10 cellular contexts compared by ENCODE assay signal in genomic region chr1:224623743-224624333, GRCh38. TPM values are rescaled to one million over a fixed set of nuclear protein-coding genes. Genes with fewer than 3 reads are reported as not detected.
DNase-seq lines count a peak whose midpoint lies in the region; ATAC-seq, FAIRE-seq and TF ChIP-seq lines count a peak whose summit lies in the region.
"Had no signal": no experiment of that assay in that cellular context is flagged by ENCODE, and none has a peak within 500 bp of the region (broad histone marks: within the 10 kb centered on the region; RNA-seq: fewer than 3 reads in every experiment).

No MANE protein-coding gene starts in this region.

- no peak overlapping the region for H3K27ac ChIP-seq in Panc1 (ENCODE audit: low read length)
- H3K27ac ChIP-seq: 22Rv1 had no signal

- H3K9me3 ChIP-seq in Panc1 (ENCODE audit: control insufficient read depth, insufficient read depth, low read depth, low read length) = no peaks in the 10 kb centered on the region
- H3K9me3 ChIP-seq: heart right ventricle had no signal

- H3K36me3 ChIP-seq in Panc1 (ENCODE audit: control insufficient read depth, insufficient read depth, low read length) = no peaks in the 10 kb centered on the region
- H3K36me3 ChIP-seq: heart right ventricle had no signal

- H3K4me1 ChIP-seq in Panc1 (ENCODE audit: control insufficient read depth, insufficient read depth, low read length) = no peaks in the 10 kb centered on the region

- TF ChIP-seq CTCF in Panc1 (IDR thresholded peaks at IDR 0.05) = no peak

- no peak overlapping the region for H3K4me3 ChIP-seq in Panc1 (ENCODE audit: low read depth in 2 of 2, low read length in 2 of 2)
- H3K4me3 ChIP-seq: heart right ventricle had no signal

- intact Hi-C loops in Panc1 (cut with micrococcal nuclease; ENCODE audit: unreplicated experiment) = no loop called here

- FAIRE-seq in urothelium cell line (lab: Jason Lieb, UNC) = peak; percentile 79

- in situ Hi-C loops in Panc1 (cut with HindIII; ENCODE audit: low pct_unique_long_range_greater_than_20kb, low sequenced_read_pairs) = no loop called here

- H3K27me3 ChIP-seq in Panc1 (ENCODE audit: control insufficient read depth, insufficient read depth, low read length) = peaks cover 3% of the 10 kb centered on the region

- CTCF ChIA-PET in Panc1 (lab: Charles Lee) = no interaction called here

- ATAC-seq in HG02981 (IDR thresholded peaks at IDR 0.05; ENCODE audit: unreplicated experiment) (peak; percentile 99), Panc1 (no peak)

- peak; percentile 16 for DNase-seq in NCI-H1105 treated with DMSO at 0.1 percent for 48 hours (lab: John Stamatoyannopoulos, UW)
- no peak for DNase-seq in NCI-H1105 (lab: John Stamatoyannopoulos, UW)
- DNase-seq in Panc1 (ENCODE audit: low read depth, low spot score) = peak; percentile 75
- peak; percentile 58 for DNase-seq in activated T-helper 1 cell treated with Interleukin-2 at 50 U/mL for 16 hours (ENCODE audit: low read depth)
- peak; percentile 18 for DNase-seq in left kidney (ENCODE audit: low read depth, low spot score)
- DNase-seq in urothelium cell line (ENCODE audit: low spot score) = peak; percentile 92
- DNase-seq in NCI-H2227 (lab: John Stamatoyannopoulos, UW; ENCODE audit: unreplicated experiment) = no peak
- DNase-seq: heart right ventricle had no signal

- no TSS peak for BruUV-seq in Panc1 (replicated peaks; lab: Mats Ljungman, UMichigan)

- POLR2A ChIA-PET in Panc1 (lab: Charles Lee) = no interaction called here

RNA-seq across cellular contexts. Expression of gene CNIH3, which starts 7.7 kb away (rescaled TPM):
- 3.7 TPM for total RNA-seq in Panc1 (2021; ENCODE audit: unreplicated experiment)
- polyA plus RNA-seq in Panc1 (2012; ENCODE audit: insufficient read length) = 5.9 TPM

Comparison
In these comparisons a context has a peak if more than half of its experiments do, and no peak if none do; other contexts are left out.
1. DNase-seq: peak in NCI-H1105 treated with DMSO at 0.1 percent for 48 hours (single experiment), Panc1 (single experiment), activated T-helper 1 cell treated with Interleukin-2 at 50 U/mL for 16 hours (single experiment), left kidney (single experiment) and urothelium cell line (single experiment); none in NCI-H1105 (single experiment) and NCI-H2227 (single experiment).